In the genomic region with DNA sequence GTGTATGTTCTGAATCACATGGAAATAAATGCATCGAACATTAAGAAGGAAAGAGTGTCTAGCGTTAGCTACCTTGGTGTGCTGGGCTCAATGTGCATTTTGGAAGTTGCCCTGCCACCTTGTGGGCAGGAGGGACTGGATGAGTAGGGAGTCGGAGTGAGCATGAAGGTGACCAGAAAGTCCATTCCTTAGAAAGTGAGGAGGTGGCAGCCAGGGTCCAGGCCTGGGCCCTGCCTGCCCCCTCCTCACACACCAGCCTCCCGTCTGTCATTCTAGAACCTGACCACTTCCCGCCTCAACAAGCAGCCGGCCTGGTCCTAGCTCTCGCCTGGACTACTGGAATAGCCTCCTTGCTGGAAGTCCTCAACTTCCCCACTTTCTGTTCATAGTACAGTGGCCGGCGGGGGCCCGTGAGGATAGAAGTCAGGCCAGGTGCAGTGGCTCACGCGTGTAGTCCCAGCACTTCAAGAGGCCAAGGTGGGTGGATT, we compare ENCODE assay signal across 16 cellular contexts. TPM values are rescaled to one million over a fixed set of nuclear protein-coding genes. Genes with fewer than 3 reads are reported as not detected.
DNase-seq lines count a peak whose midpoint lies in the region; ATAC-seq, FAIRE-seq and TF ChIP-seq lines count a peak whose summit lies in the region.
"Had no signal": no experiment of that assay in that cellular context is flagged by ENCODE, and none has a peak within 500 bp of the region (broad histone marks: within the 10 kb centered on the region; RNA-seq: fewer than 3 reads in every experiment).

No MANE protein-coding gene starts in this region.

- H3K36me3 Mint-ChIP-seq in neural progenitor cell = no peaks in the 10 kb centered on the region

- peaks cover 19% of the 10 kb centered on the region for H3K27me3 Mint-ChIP-seq in neural progenitor cell (ENCODE audit: insufficient read depth, low read depth)

- H3K27me3 ChIP-seq in neural progenitor cell (peaks cover 48% of the 10 kb centered on the region), left lung (peaks cover 0 to 34% of the 10 kb centered on the region in 2 donors)

- H3K4me3 Mint-ChIP-seq in neural progenitor cell = no peak overlapping the region

- no peaks in the 10 kb centered on the region for H3K36me3 ChIP-seq in neural progenitor cell
- H3K36me3 ChIP-seq in left lung = no peaks in the 10 kb centered on the region
- H3K36me3 ChIP-seq: adrenal gland, neutrophil, stomach had no signal

- no peaks in the 10 kb centered on the region for H3F3A ChIP-seq in neural progenitor cell (ENCODE audit: low read depth)

- H3K4me3 ChIP-seq in neural progenitor cell (no peak overlapping the region), left lung (no peak overlapping the region)
- H3K4me3 ChIP-seq: adrenal gland, SK-N-MC, stomach had no signal

- no peak overlapping the region for H3K4me2 ChIP-seq in neural progenitor cell

- peaks cover 8% of the 10 kb centered on the region for H3K4me1 Mint-ChIP-seq in neural progenitor cell

- H2AFZ ChIP-seq in neural progenitor cell (replicated peaks) = no peak overlapping the region

- H3K79me2 ChIP-seq in neural progenitor cell (ENCODE audit: low read depth) = no peaks in the 10 kb centered on the region

- no peak overlapping the region for H3K9ac ChIP-seq in neural progenitor cell

- H3K9me3 ChIP-seq in neural progenitor cell (ENCODE audit: low read depth) (no peaks in the 10 kb centered on the region), left lung (peaks cover 0 to 4% of the 10 kb centered on the region in 2 donors)
- H3K9me3 ChIP-seq: adrenal gland, neutrophil, stomach had no signal

- H3K27ac Mint-ChIP-seq in neural progenitor cell = no peak overlapping the region

- intact Hi-C loops in left lung (cut with DNase I) = no loop called here

- TF ChIP-seq CTCF in neural progenitor cell (IDR thresholded peaks at IDR 0.05) (peak; percentile 48), left lung (IDR thresholded peaks at IDR 0.05) (no peak)

- no peaks in the 10 kb centered on the region for H4K20me1 ChIP-seq in neural progenitor cell (ENCODE audit: low read depth)

- no peak for ATAC-seq in left lung

- H3K9me3 Mint-ChIP-seq in neural progenitor cell = peaks cover 8% of the 10 kb centered on the region

- H3K27ac ChIP-seq in neural progenitor cell (no peak overlapping the region), left lung (no peak overlapping the region)
- H3K27ac ChIP-seq: 22Rv1, adrenal gland, neutrophil, SK-N-MC, stomach had no signal

- DNase-seq in DMS 273 (lab: John Stamatoyannopoulos, UW; ENCODE audit: unreplicated experiment) = peak; percentile 54
- no peak for DNase-seq in DMS 273 treated with DMSO at 0.1 percent for 48 hours (lab: John Stamatoyannopoulos, UW)
- peak; percentile 40 for DNase-seq in M059J (ENCODE audit: low read depth)
- DNase-seq in dermis blood vessel endothelial cell = peak; percentile 27
- DNase-seq in neural progenitor cell (ENCODE audit: low spot score) = peak; percentile 52
- no peak for DNase-seq in activated naive CD4-positive, alpha-beta T cell treated with Interleukin-2 at 50 U/mL for 16 hours
- no peak for DNase-seq in left lung
- no peak for DNase-seq in GM19239 (ENCODE audit: insufficient read length, low spot score)
- DNase-seq: adrenal gland; NCI-H187 treated with DMSO at 0.1 percent for 48 hours; stimulated activated CD4-positive, alpha-beta T cell treated with anti-CD3 and anti-CD28 coated beads, Interleukin-1b, Interleukin-23, amount 100 ng/mL, for 48 hours; stomach had no signal

- H3K4me1 ChIP-seq in neural progenitor cell (no peaks in the 10 kb centered on the region), left lung (peaks cover 0 to 2% of the 10 kb centered on the region in 2 donors)
- H3K4me1 ChIP-seq: adrenal gland had no signal

- FAIRE-seq in GM19239 (lab: Jason Lieb, UNC) = no peak
- FAIRE-seq: islet of Langerhans had no signal

RNA-seq across cellular contexts. Expression of gene GATA2, which starts 10.2 kb away (rescaled TPM):
- 22.7 and 36.3 TPM in 2 replicates for total RNA-seq in M059J (2014; rRNA removed; shearing (Covaris generic))
- total RNA-seq in dermis blood vessel endothelial cell (12.9 and 25.0 TPM in 2 replicates), neural progenitor cell (ENCODE audit: low replicate concordance) (0.09 TPM in 1 of 2 replicates, not detected in the other), left lung (10 to 100 TPM; 16.5 to 43.0 TPM)

RNA-seq across cellular contexts. Expression of gene DNAJB8, which starts 36.5 kb away (rescaled TPM):
- not detected in 2 replicates for total RNA-seq in M059J (2014; rRNA removed; shearing (Covaris generic))
- total RNA-seq in dermis blood vessel endothelial cell = not detected in 2 replicates
- not detected in 2 replicates for total RNA-seq in neural progenitor cell (ENCODE audit: low replicate concordance)
- total RNA-seq in left lung = not detected
- total RNA-seq: adrenal gland, stomach had no signal

Comparison
In these comparisons a context has a peak if more than half of its experiments do, and no peak if none do; other contexts are left out.
1. DNase-seq: peak in DMS 273 (single experiment), M059J (single experiment), dermis blood vessel endothelial cell (single experiment) and neural progenitor cell (single experiment); none in DMS 273 treated with DMSO at 0.1 percent for 48 hours (single experiment), activated naive CD4-positive, alpha-beta T cell treated with Interleukin-2 at 50 U/mL for 16 hours (single experiment), left lung (0 of 2) and GM19239 (single experiment).
2. RNA of gene GATA2, which starts 10.2 kb away (total RNA-seq): 16.5 to 43.0 TPM in left lung, 22.7 to 36.3 TPM in M059J and 12.9 to 25.0 TPM in dermis blood vessel endothelial cell; 0.09 TPM in neural progenitor cell; every median in the first group is over 10 times any median in the second.